16 cellular contexts compared by ENCODE assay signal in genomic region chr1:11485191-11485590, GRCh38. TPM values are rescaled to one million over a fixed set of nuclear protein-coding genes. Genes with fewer than 3 reads are reported as not detected.
DNase-seq lines count a peak whose midpoint lies in the region; ATAC-seq and TF ChIP-seq lines count a peak whose summit lies in the region.
"Had no signal": no experiment of that assay in that cellular context is flagged by ENCODE, and none has a peak within 500 bp of the region (broad histone marks: within the 10 kb centered on the region; RNA-seq: fewer than 3 reads in every experiment).

No MANE protein-coding gene starts in this region.

- H3K4me3 Mint-ChIP-seq in activated T-helper 2 cell treated with anti-CD3 and anti-CD28 coated beads, Interferon-gamma antibody, Interleukin-2, Interleukin-4, amounts not matched to agents 10 μg/mL and 5 μg/mL and 100 μg/mL, durations not matched to agents 14 hours and 24 hours and 36 hours (ENCODE audit: low read depth), result no peak overlapping the region
- H3K4me3 Mint-ChIP-seq: CD14-positive monocyte had no signal

- H3K27ac ChIP-seq in WERI-Rb-1, result peak overlapping the region; percentile 28; the same call in 1 of the 2 replicates

- no peaks in the 10 kb centered on the region for H3K27me3 ChIP-seq in WERI-Rb-1 (ENCODE audit: insufficient read depth, low read depth, severe bottlenecking)

- peaks cover 17% of the 10 kb centered on the region for H3K27me3 Mint-ChIP-seq in activated T-helper 2 cell treated with anti-CD3 and anti-CD28 coated beads, Interferon-gamma antibody, Interleukin-2, Interleukin-4, amounts not matched to agents 10 μg/mL and 5 μg/mL and 100 μg/mL, durations not matched to agents 14 hours and 24 hours and 36 hours (ENCODE audit: low read depth)

- H3K27ac Mint-ChIP-seq in activated T-helper 2 cell treated with anti-CD3 and anti-CD28 coated beads, Interferon-gamma antibody, Interleukin-2, Interleukin-4, amounts not matched to agents 10 μg/mL and 5 μg/mL and 100 μg/mL, durations not matched to agents 14 hours and 24 hours and 36 hours, result no peak overlapping the region

- peaks cover 2% of the 10 kb centered on the region for H3K4me1 Mint-ChIP-seq in activated T-helper 2 cell treated with anti-CD3 and anti-CD28 coated beads, Interferon-gamma antibody, Interleukin-2, Interleukin-4, amounts not matched to agents 10 μg/mL and 5 μg/mL and 100 μg/mL, durations not matched to agents 14 hours and 24 hours and 36 hours (ENCODE audit: low read depth)

- intact Hi-C loops in activated T-helper 2 cell treated with anti-CD3 and anti-CD28 coated beads, Interferon-gamma antibody, Interleukin-2, Interleukin-4, amounts not matched to agents 10 μg/mL and 5 μg/mL and 100 μg/mL, durations not matched to agents 14 hours and 24 hours and 36 hours (cut with micrococcal nuclease), result no loop called here

- no peaks in the 10 kb centered on the region for H3K36me3 Mint-ChIP-seq in activated T-helper 2 cell treated with anti-CD3 and anti-CD28 coated beads, Interferon-gamma antibody, Interleukin-2, Interleukin-4, amounts not matched to agents 10 μg/mL and 5 μg/mL and 100 μg/mL, durations not matched to agents 14 hours and 24 hours and 36 hours (ENCODE audit: low read depth)
- H3K36me3 Mint-ChIP-seq: CD14-positive monocyte had no signal

- no peak for TF ChIP-seq CTCF in WERI-Rb-1 (IDR thresholded peaks at IDR 0.05; ENCODE audit: low read depth, low read length)

- H3K9me3 ChIP-seq in WERI-Rb-1 (ENCODE audit: severe bottlenecking), result no peaks in the 10 kb centered on the region
- H3K9me3 ChIP-seq: Caco-2, HAP-1 had no signal

- peak; percentile 66 for DNase-seq in NCI-H82 (lab: John Stamatoyannopoulos, UW)
- no peak for DNase-seq in NCI-H82 treated with DMSO at 0.1 percent for 48 hours (lab: John Stamatoyannopoulos, UW; ENCODE audit: unreplicated experiment)
- DNase-seq in NCI-H2196 treated with DMSO at 0.1 percent for 48 hours (lab: John Stamatoyannopoulos, UW; ENCODE audit: unreplicated experiment), result peak; percentile 32
- no peak for DNase-seq in WERI-Rb-1
- DNase-seq in germinal center (ENCODE audit: low spot score), result no peak
- DNase-seq in activated T-helper 2 cell treated with anti-CD3 and anti-CD28 coated beads, Interferon-gamma antibody, Interleukin-2, Interleukin-4, amounts not matched to agents 10 μg/mL and 5 μg/mL and 100 μg/mL, durations not matched to agents 14 hours and 24 hours and 36 hours (ENCODE audit: low spot score), result no peak
- no peak for DNase-seq in stimulated activated naive CD4-positive, alpha-beta T cell treated with Interleukin-2 at 50 U/mL for 16 hours (lab: John Stamatoyannopoulos, UW)
- DNase-seq: 8988T, Caco-2, DMS79, IMR-90, Kasumi-1, NCI-H774 had no signal

- no peaks in the 10 kb centered on the region for H3K9me3 Mint-ChIP-seq in activated T-helper 2 cell treated with anti-CD3 and anti-CD28 coated beads, Interferon-gamma antibody, Interleukin-2, Interleukin-4, amounts not matched to agents 10 μg/mL and 5 μg/mL and 100 μg/mL, durations not matched to agents 14 hours and 24 hours and 36 hours

- no peak for ATAC-seq in GM18511 (IDR thresholded peaks at IDR 0.05; ENCODE audit: unreplicated experiment)

- peaks cover 72% of the 10 kb centered on the region for H3K36me3 ChIP-seq in WERI-Rb-1
- H3K36me3 ChIP-seq: HAP-1 had no signal

- no peak overlapping the region for H3K4me3 ChIP-seq in WERI-Rb-1 (ENCODE audit: low read depth, low read length)
- H3K4me3 ChIP-seq: HAP-1 had no signal

RNA-seq across cellular contexts. Expression of gene DISP3, which starts 6.2 kb away (rescaled TPM):
- 0.23 and 0.46 TPM in 2 replicates for total RNA-seq in activated T-helper 2 cell treated with anti-CD3 and anti-CD28 coated beads, Interferon-gamma antibody, Interleukin-2, Interleukin-4, amounts not matched to agents 10 μg/mL and 5 μg/mL and 100 μg/mL, durations not matched to agents 14 hours and 24 hours and 36 hours
- total RNA-seq: IMR-90 had no signal

Comparison
In these comparisons a context has a peak if more than half of its experiments do, and no peak if none do; other contexts are left out.
1. DNase-seq: peak in NCI-H82 (single experiment) and NCI-H2196 treated with DMSO at 0.1 percent for 48 hours (single experiment); none in NCI-H82 treated with DMSO at 0.1 percent for 48 hours (single experiment), WERI-Rb-1 (single experiment), germinal center (single experiment), activated T-helper 2 cell treated with anti-CD3 and anti-CD28 coated beads, Interferon-gamma antibody, Interleukin-2, Interleukin-4, amounts not matched to agents 10 μg/mL and 5 μg/mL and 100 μg/mL, durations not matched to agents 14 hours and 24 hours and 36 hours (single experiment) and stimulated activated naive CD4-positive, alpha-beta T cell treated with Interleukin-2 at 50 U/mL for 16 hours (single experiment).